10 cellular contexts compared by ENCODE assay signal in genomic region chr12:104641862-104642261, GRCh38.
DNase-seq lines count a peak whose midpoint lies in the region; ATAC-seq and TF ChIP-seq lines count a peak whose summit lies in the region.
"Had no signal": no experiment of that assay in that cellular context is flagged by ENCODE, and none has a peak within 500 bp of the region (broad histone marks: within the 10 kb centered on the region; RNA-seq: fewer than 3 reads in every experiment).

No MANE protein-coding gene starts in this region.

- TF ChIP-seq CTCF in NB4 (IDR thresholded peaks at IDR 0.05; ENCODE audit: low read depth, low read length): no peak

- H3K4me3 ChIP-seq in NB4 (ENCODE audit: low read depth, low read length): no peak overlapping the region

- DNase-seq in stimulated activated naive CD8-positive, alpha-beta T cell treated with anti-CD3 and anti-CD28 coated beads, Interleukin-15, Interleukin-2, amounts not matched to agents 100 U/mL and 50 U/mL, for 24 hours: no peak
- no peak for DNase-seq in stimulated activated naive CD8-positive, alpha-beta T cell treated with anti-CD3 and anti-CD28 coated beads, Interleukin-15, amount 100 ng/mL, for 72 hours
- peak; percentile 43 for DNase-seq in NB4 (ENCODE audit: low read depth)
- DNase-seq in G401 (ENCODE audit: low spot score): no peak
- no peak for DNase-seq in NCI-H2196 (lab: John Stamatoyannopoulos, UW; ENCODE audit: unreplicated experiment)
- no peak for DNase-seq in LoVo (ENCODE audit: low spot score)
- DNase-seq in 8988T: no peak
- DNase-seq: activated T-cell treated with anti-CD3 and anti-CD28 coated beads, Interleukin-2, amount 50 U/mL, for 48 hours; NK-92 treated with Interleukin-12 subunit alpha and Interleukin-12 subunit beta, amount 100 ng/mL, for 24 hours had no signal

- ATAC-seq in stimulated activated naive CD8-positive, alpha-beta T cell treated with anti-CD3 and anti-CD28 coated beads, Interleukin-15, Interleukin-2, amounts not matched to agents 100 U/mL and 50 U/mL, for 24 hours: peak; percentile 33
- no peak for ATAC-seq in stimulated activated naive CD8-positive, alpha-beta T cell treated with anti-CD3 and anti-CD28 coated beads, Interleukin-15, amount 100 ng/mL, for 72 hours
- ATAC-seq in HG02852 (IDR thresholded peaks at IDR 0.05; ENCODE audit: unreplicated experiment): peak; percentile 87

- no peak overlapping the region for H3K27ac Mint-ChIP-seq in stimulated activated naive CD8-positive, alpha-beta T cell treated with anti-CD3 and anti-CD28 coated beads, Interleukin-15, amount 100 ng/mL, for 72 hours

- in situ Hi-C loops in G401 (cut with HindIII; ENCODE audit: low sequenced_read_pairs): no loop called here

- no peaks in the 10 kb centered on the region for H3K27me3 Mint-ChIP-seq in stimulated activated naive CD8-positive, alpha-beta T cell treated with anti-CD3 and anti-CD28 coated beads, Interleukin-15, amount 100 ng/mL, for 72 hours

- H3K4me3 Mint-ChIP-seq in stimulated activated naive CD8-positive, alpha-beta T cell treated with anti-CD3 and anti-CD28 coated beads, Interleukin-15, amount 100 ng/mL, for 72 hours: no peak overlapping the region

- H3K9me3 Mint-ChIP-seq in stimulated activated naive CD8-positive, alpha-beta T cell treated with anti-CD3 and anti-CD28 coated beads, Interleukin-15, amount 100 ng/mL, for 72 hours: peaks cover 5 to 27% of the 10 kb centered on the region in 2 donors

- peaks cover 60% of the 10 kb centered on the region for H3K4me1 Mint-ChIP-seq in stimulated activated naive CD8-positive, alpha-beta T cell treated with anti-CD3 and anti-CD28 coated beads, Interleukin-15, amount 100 ng/mL, for 72 hours

- no peak for TF ChIP-seq POLR2A in NB4 (IDR thresholded peaks at IDR 0.05; ENCODE audit: extremely low read depth, insufficient read length)
